Comparison of ENCODE assay signal across 15 cellular contexts in the genomic region with DNA sequence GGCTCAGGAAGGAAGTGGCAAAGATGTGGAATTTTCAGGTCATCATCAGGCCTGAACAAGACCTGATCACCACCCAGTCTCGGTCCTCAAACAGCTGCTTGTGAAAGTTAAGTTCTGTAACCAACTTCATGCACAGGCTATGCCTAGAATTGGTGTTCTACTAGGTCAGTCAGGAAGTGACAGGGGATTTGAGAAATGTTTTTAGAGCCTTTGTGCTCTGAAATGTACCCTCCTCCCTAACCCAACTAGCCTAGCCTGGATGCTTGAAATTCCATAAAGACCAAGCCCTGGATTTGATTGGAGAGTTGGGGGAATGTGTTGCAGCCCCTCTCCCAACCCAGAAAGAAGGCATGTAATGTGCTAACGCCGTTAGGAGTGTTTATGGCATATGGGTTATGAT.
DNase-seq lines count a peak whose midpoint lies in the region; ATAC-seq, FAIRE-seq and TF ChIP-seq lines count a peak whose summit lies in the region.
"Had no signal": no experiment of that assay in that cellular context is flagged by ENCODE, and none has a peak within 500 bp of the region (broad histone marks: within the 10 kb centered on the region; RNA-seq: fewer than 3 reads in every experiment).

No MANE protein-coding gene starts in this region.

- peaks cover 8 to 67% of the 10 kb centered on the region in 2 experiments for H3K79me1 ChIP-seq in IMR-90 (ENCODE audit: low read depth in 1 of 2, low read length in 2 of 2)

- TF ChIP-seq RAD21 in IMR-90 (IDR thresholded peaks at IDR 0.05; ENCODE audit: low read length), result no peak

- H3K4ac ChIP-seq in IMR-90 (ENCODE audit: low read depth, low read length), result peak overlapping the region; percentile 85

- no peak overlapping the region for H3K9ac ChIP-seq in IMR-90 (ENCODE audit: low read depth, low read length)

- peak overlapping the region; percentile 82 for H2AK9ac ChIP-seq in IMR-90 (replicated peaks; ENCODE audit: low read depth, low read length, poor library complexity)

- no peaks in the 10 kb centered on the region for H3K4me1 Mint-ChIP-seq in CD4-positive, alpha-beta T cell (ENCODE audit: low read depth)
- H3K4me1 Mint-ChIP-seq: stimulated activated naive CD8-positive, alpha-beta T cell treated with anti-CD3 and anti-CD28 coated beads, Interleukin-15, amount 100 ng/mL, for 72 hours had no signal

- H2BK120ac ChIP-seq in IMR-90 (ENCODE audit: low read depth, low read length), result peak overlapping the region; percentile 86

- no peak overlapping the region for H3K4me3 ChIP-seq in IMR-90 (ENCODE audit: insufficient read depth, low read depth, low read length)
- no peak overlapping the region for H3K4me3 ChIP-seq in bronchial epithelial cell (ENCODE audit: low read depth, low read length)
- H3K4me3 ChIP-seq in thyroid gland (replicated peaks in 1 of 3), result no peak overlapping the region

- ATAC-seq in IMR-90 (ENCODE audit: low read depth) (peak; percentile 72), HG02642 (IDR thresholded peaks at IDR 0.05; ENCODE audit: poor library complexity, unreplicated experiment) (no peak), HG03565 (IDR thresholded peaks at IDR 0.05; ENCODE audit: unreplicated experiment) (no peak)
- ATAC-seq in CD4-positive, alpha-beta T cell (ENCODE audit: poor library complexity), result no peak
- ATAC-seq: CD8-positive, alpha-beta T cell; stimulated activated naive CD8-positive, alpha-beta T cell treated with anti-CD3 and anti-CD28 coated beads, Interleukin-15, amount 100 ng/mL, for 72 hours had no signal

- no peaks in the 10 kb centered on the region for H3K36me3 ChIP-seq in IMR-90 (ENCODE audit: control insufficient read depth, insufficient read depth, low read length)
- no peaks in the 10 kb centered on the region for H3K36me3 ChIP-seq in bronchial epithelial cell (ENCODE audit: control insufficient read depth, insufficient read depth, low read length)
- no peaks in the 10 kb centered on the region for H3K36me3 ChIP-seq in thyroid gland

- no peak for TF ChIP-seq POLR2A in IMR-90 (IDR thresholded peaks at IDR 0.05; ENCODE audit: low read depth, low read length)
- TF ChIP-seq POLR2A in thyroid gland (IDR thresholded peaks at IDR 0.05), result no peak

- H3K4me2 ChIP-seq in IMR-90 (ENCODE audit: low read depth, low read length), result no peak overlapping the region

- H3K27ac ChIP-seq in IMR-90 (ENCODE audit: insufficient read depth, low read length), result no peak overlapping the region
- H3K27ac ChIP-seq in thyroid gland, result peak overlapping the region in 2 of 3 donors; percentile 21 to 34
- no peak overlapping the region for H3K27ac ChIP-seq in CD4-positive, alpha-beta T cell (ENCODE audit: low read depth, low read length)

- peak overlapping the region; percentile 42; the same call in 1 of the 2 replicates for H2AK5ac ChIP-seq in IMR-90 (ENCODE audit: low read depth, low read length)

- H4K20me1 ChIP-seq in IMR-90 (ENCODE audit: insufficient read depth, low read length), result peaks cover 4% of the 10 kb centered on the region; the same call in 1 of the 2 replicates

- POLR2A ChIA-PET in IMR-90 (lab: Charles Lee; ENCODE audit: unreplicated experiment), result no interaction called here
- POLR2A ChIA-PET in CD4-positive, alpha-beta T cell (lab: Charles Lee), result no interaction called here

- H3K27ac Mint-ChIP-seq in CD4-positive, alpha-beta T cell, result no peak overlapping the region
- H3K27ac Mint-ChIP-seq: CD8-positive, alpha-beta T cell; IgD-negative memory B cell; stimulated activated naive CD8-positive, alpha-beta T cell treated with anti-CD3 and anti-CD28 coated beads, Interleukin-15, amount 100 ng/mL, for 72 hours had no signal

- peak overlapping the region; percentile 86; the same call in 1 of the 2 replicates for H2BK20ac ChIP-seq in IMR-90 (ENCODE audit: low read depth, low read length)

- H3K9me3 ChIP-seq in IMR-90 (ENCODE audit: control insufficient read depth, insufficient read depth, low read length) (no peaks in the 10 kb centered on the region), thyroid gland (no peaks in the 10 kb centered on the region)
- H3K9me3 ChIP-seq in CD4-positive, alpha-beta T cell (ENCODE audit: control insufficient read depth, low read length), result no peaks in the 10 kb centered on the region

- no peak overlapping the region for H3K4me3 Mint-ChIP-seq in CD4-positive, alpha-beta T cell
- H3K4me3 Mint-ChIP-seq: CD8-positive, alpha-beta T cell; IgD-negative memory B cell; stimulated activated naive CD8-positive, alpha-beta T cell treated with anti-CD3 and anti-CD28 coated beads, Interleukin-15, amount 100 ng/mL, for 72 hours had no signal

- H3K18ac ChIP-seq in IMR-90 (ENCODE audit: low read depth, low read length), result peak overlapping the region; percentile 50; the same call in 1 of the 2 replicates

- peaks cover 20% of the 10 kb centered on the region for H3K4me1 ChIP-seq in IMR-90 (ENCODE audit: control insufficient read depth, insufficient read depth, low read length)
- peaks cover 16 to 40% of the 10 kb centered on the region in 2 donors for H3K4me1 ChIP-seq in thyroid gland

- BruUV-seq in IMR-90 (replicated peaks; lab: Mats Ljungman, UMichigan), result no TSS peak

- H2AFZ ChIP-seq in IMR-90 (replicated peaks; ENCODE audit: low read length, poor library complexity), result peak overlapping the region; percentile 60

- peak overlapping the region; percentile 72 for H4K91ac ChIP-seq in IMR-90 (ENCODE audit: insufficient read depth, low read depth, low read length)

- dilution Hi-C loops in IMR-90 (cut with HindIII; ENCODE audit: low sequenced_read_pairs, unreplicated experiment), result no loop called here

- intact Hi-C loops in IMR-90 (cut with micrococcal nuclease) (no loop called here), thyroid gland (cut with DNase I) (no loop called here)
- intact Hi-C loops in CD4-positive, alpha-beta T cell (cut with DNase I, micrococcal nuclease), result no loop called here

- H3K36me3 Mint-ChIP-seq in CD4-positive, alpha-beta T cell (ENCODE audit: low read depth), result no peaks in the 10 kb centered on the region
- H3K36me3 Mint-ChIP-seq: CD8-positive, alpha-beta T cell; IgD-negative memory B cell had no signal

- DNase-seq in IMR-90 (peak; percentile 33), bronchial epithelial cell (ENCODE audit: low read depth) (peak; percentile 73), lung microvascular endothelial cell (ENCODE audit: low read depth in 2 of 2) (peak; percentile 37 to 60), thyroid gland (no peak)
- DNase-seq in CD4-positive, alpha-beta T cell, result no peak
- DNase-seq: activated naive CD4-positive, alpha-beta T cell treated with Interleukin-2 at 50 U/mL for 16 hours; CD8-positive, alpha-beta T cell; NCI-H1092 treated with DMSO at 0.1 percent for 48 hours; NCI-H524 treated with DMSO at 0.1 percent for 48 hours; RPMI8226; stimulated activated naive CD8-positive, alpha-beta T cell treated with anti-CD3 and anti-CD28 coated beads, Interleukin-15, amount 100 ng/mL, for 72 hours; T1000 had no signal

- no peak for TF ChIP-seq CTCF in IMR-90 (conservative IDR thresholded peaks at IDR 0.05; ENCODE audit: low read depth, low read length)
- no peak for TF ChIP-seq CTCF in bronchial epithelial cell (IDR thresholded peaks at IDR 0.05; ENCODE audit: insufficient read depth, low read length, severe bottlenecking)
- TF ChIP-seq CTCF in thyroid gland (IDR thresholded peaks at IDR 0.05), result no peak
- no peak for TF ChIP-seq CTCF in CD4-positive, alpha-beta T cell (IDR thresholded peaks at IDR 0.05)

- no CpG with 5 or more reads among the region's 3 CpGs for WGBS in IMR-90 (ENCODE audit: extremely low coverage in 2 of 2, insufficient read length in 1 of 2), 2 experiments
- WGBS in thyroid gland, 2 donors, result 80 to 91% methylated on average over 3 of the region's 3 CpGs

- no peaks in the 10 kb centered on the region for H3K9me3 Mint-ChIP-seq in CD4-positive, alpha-beta T cell
- H3K9me3 Mint-ChIP-seq: CD8-positive, alpha-beta T cell; IgD-negative memory B cell; stimulated activated naive CD8-positive, alpha-beta T cell treated with anti-CD3 and anti-CD28 coated beads, Interleukin-15, amount 100 ng/mL, for 72 hours had no signal

- peak; percentile 7 for FAIRE-seq in bronchial epithelial cell (lab: Jason Lieb, UNC)

- H3K23ac ChIP-seq in IMR-90 (ENCODE audit: low read depth, low read length), result peak overlapping the region; percentile 83

- H3K27me3 ChIP-seq in IMR-90 (ENCODE audit: control insufficient read depth, insufficient read depth, low read length) (no peaks in the 10 kb centered on the region), bronchial epithelial cell (ENCODE audit: control insufficient read depth, insufficient read depth, low read length) (no peaks in the 10 kb centered on the region), thyroid gland (no peaks in the 10 kb centered on the region)
- no peaks in the 10 kb centered on the region for H3K27me3 ChIP-seq in CD4-positive, alpha-beta T cell (ENCODE audit: control insufficient read depth, insufficient read depth, low read length)

- no peaks in the 10 kb centered on the region for H3K27me3 Mint-ChIP-seq in CD4-positive, alpha-beta T cell
- H3K27me3 Mint-ChIP-seq: stimulated activated naive CD8-positive, alpha-beta T cell treated with anti-CD3 and anti-CD28 coated beads, Interleukin-15, amount 100 ng/mL, for 72 hours had no signal

- H3K56ac ChIP-seq in IMR-90 (ENCODE audit: extremely low read depth, insufficient read depth, low read length), result no peak overlapping the region

- in situ Hi-C loops in IMR-90 (cut with MboI; ENCODE audit: low sequenced_read_pairs), result no loop called here

- peak overlapping the region; percentile 66 for H3K14ac ChIP-seq in IMR-90 (replicated peaks; ENCODE audit: low read depth, low read length)

- CTCF ChIA-PET in IMR-90 (lab: Yijun Ruan, JAX), result interaction anchor here (1.7 kb wide), 1 partner anchor 131 kb away, joined by 5 read pairs; the partner anchor contains the start of gene TCF7L1
- CTCF ChIA-PET in CD4-positive, alpha-beta T cell (lab: Charles Lee), result no interaction called here

- H4K8ac ChIP-seq in IMR-90 (ENCODE audit: low read depth in 2 of 2, low read length in 2 of 2), result peak overlapping the region in 1 of 2 experiments; percentile 41; a peak in 1 of 4 replicates

- H4K5ac ChIP-seq in IMR-90 (ENCODE audit: low read depth, low read length), result no peak overlapping the region

- peaks cover 18% of the 10 kb centered on the region for H3K9me1 ChIP-seq in IMR-90 (ENCODE audit: insufficient read depth, low read length)

- H2BK15ac ChIP-seq in IMR-90 (ENCODE audit: low read depth, low read length), result peak overlapping the region; percentile 78; the same call in 2 of the 3 replicates

- peak overlapping the region; percentile 22 for H2BK5ac ChIP-seq in IMR-90 (ENCODE audit: low read depth, low read length, poor library complexity, severe bottlenecking)

TF ChIP-seq in IMR-90, 13 proteins besides CTCF, POLR2A, EP300 and RAD21:
- TF ChIP-seq MAFK (IDR thresholded peaks at IDR 0.05; ENCODE audit: low read depth, low read length), result no peak

Comparison
In these comparisons a context has a peak if more than half of its experiments do, and no peak if none do; other contexts are left out.
1. DNase-seq: peak in IMR-90 (single experiment), bronchial epithelial cell (single experiment) and lung microvascular endothelial cell (2 of 2); none in thyroid gland (0 of 2) and CD4-positive, alpha-beta T cell (0 of 10).
2. H3K27ac ChIP-seq: peak in thyroid gland (2 of 3); none in IMR-90 (single experiment) and CD4-positive, alpha-beta T cell (single experiment).